ENCODE assay signal across 28 cellular contexts in genomic region chr14:67886221-67886620, GRCh38.
"Had no signal": no experiment of that assay in that cellular context is flagged by ENCODE, and none has a peak within 500 bp of the region (broad histone marks: within the 10 kb centered on the region; RNA-seq: fewer than 3 reads in every experiment).

No MANE protein-coding gene starts in this region.

- DNase-seq: cerebellar nuclear complex; cortex of kidney; effector memory CD8-positive, alpha-beta T cell; erythroblast; esophagus squamous epithelium; foreskin melanocyte; glutamatergic neuron; heart right ventricle; hippocampal formation; left cardiac atrium; mucosa of descending colon; naive B cell; occipital lobe; pancreas; stimulated activated CD4-positive, alpha-beta T cell treated with anti-CD3 and anti-CD28 coated beads, Interleukin-12 subunit alpha, Interleukin-12 subunit beta, amount 100 ng/mL, for 4 hours; stimulated activated CD4-positive, alpha-beta T cell treated with anti-CD3 and anti-CD28 coated beads, Interleukin-1b, Interleukin-23, amount 100 ng/mL, for 48 hours; stimulated activated CD4-positive, alpha-beta T cell treated with anti-CD3 and anti-CD28 coated beads, Interleukin-4, amount 100 ng/mL, for 1 hour; stimulated activated naive CD4-positive, alpha-beta T cell treated with Interleukin-2 at 50 U/mL for 16 hours; stomach; tibial artery; upper lobe of left lung had no signal

- H3K9me3 ChIP-seq: esophagus squamous epithelium, heart right ventricle, mucosa of descending colon, pancreas, right atrium auricular region, stomach, tibial artery, upper lobe of left lung, vagina had no signal

- H3K4me2 ChIP-seq: smooth muscle cell had no signal

- H3K27me3 ChIP-seq: esophagus squamous epithelium, heart right ventricle, pancreas, right atrium auricular region, stomach, tibial artery, upper lobe of left lung, vagina had no signal

- H3K4me3 ChIP-seq: esophagus squamous epithelium, heart right ventricle, lung, mucosa of descending colon, pancreas, right atrium auricular region, smooth muscle cell, stomach, tibial artery, upper lobe of left lung, vagina had no signal

- H3K4me1 ChIP-seq: esophagus squamous epithelium, right atrium auricular region, tibial artery, upper lobe of left lung, vagina had no signal

- ATAC-seq: effector memory CD8-positive, alpha-beta T cell; heart right ventricle; left cardiac atrium; mucosa of descending colon; natural killer cell treated with Interleukin-12 subunit alpha and Interleukin-12 subunit beta and Interleukin-15 and Interleukin-18, amount 100 ng/mL, for 72 hours; pancreas; sciatic nerve; stimulated activated effector memory CD8-positive, alpha-beta T cell treated with anti-CD3 and anti-CD28 coated beads, Interleukin-12 subunit alpha, Interleukin-12 subunit beta, amount 100 ng/mL, for 72 hours had no signal

- H3K36me3 ChIP-seq: esophagus squamous epithelium, pancreas, right atrium auricular region, stomach, tibial artery, upper lobe of left lung, vagina had no signal

- H3K27ac ChIP-seq: esophagus squamous epithelium, heart right ventricle, pancreas, right atrium auricular region, stomach, tibial artery, upper lobe of left lung, vagina had no signal
